In the genomic region with DNA sequence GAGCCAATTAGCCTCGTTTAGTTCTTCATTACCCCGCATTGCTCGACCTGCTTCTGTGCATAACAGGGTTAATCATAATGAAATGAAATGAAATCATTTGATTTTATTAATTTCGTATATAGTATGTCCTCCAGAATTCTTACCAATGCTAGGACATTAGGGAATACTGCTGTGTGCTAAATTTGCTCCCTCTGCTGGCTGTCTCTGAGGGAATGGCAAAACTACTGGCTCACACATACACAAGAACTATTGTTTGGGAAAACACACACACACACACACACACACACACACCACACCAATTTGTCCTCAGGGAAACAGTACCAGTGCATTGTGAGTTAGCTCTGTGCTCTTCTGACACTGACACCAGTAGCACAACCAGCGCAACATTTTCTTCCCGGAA, we compare ENCODE assay signal across 11 cellular contexts.
A peak's percentile ranks its signal among the peaks of the same experiment; 100 is the strongest.
DNase-seq lines count a peak whose midpoint lies in the region; ATAC-seq and TF ChIP-seq lines count a peak whose summit lies in the region.
"Had no signal": no experiment of that assay in that cellular context is flagged by ENCODE, and none has a peak within 500 bp of the region (broad histone marks: within the 10 kb centered on the region; RNA-seq: fewer than 3 reads in every experiment).

No MANE protein-coding gene starts in this region.

- H3K9me3 ChIP-seq in AG04450 (ENCODE audit: control insufficient read depth, insufficient read depth, low read length) = no peaks in the 10 kb centered on the region
- H3K9me3 ChIP-seq: stomach had no signal

- no peak overlapping the region for H3K4me3 ChIP-seq in AG04450 (ENCODE audit: low read depth, low read length)
- H3K4me3 ChIP-seq: stomach had no signal

- H3K27me3 Mint-ChIP-seq in brain = peaks cover 3% of the 10 kb centered on the region

- H3K9me3 Mint-ChIP-seq in brain = peaks cover 0 to 2% (median 0%) of the 10 kb centered on the region in 5 experiments
- H3K9me3 Mint-ChIP-seq: activated CD8-positive, alpha-beta T cell treated with anti-CD3 and anti-CD28 coated beads for 36 hours; IgD-negative memory B cell had no signal

- no peak overlapping the region for H3K4me3 Mint-ChIP-seq in brain
- H3K4me3 Mint-ChIP-seq: activated CD8-positive, alpha-beta T cell treated with anti-CD3 and anti-CD28 coated beads for 36 hours; IgD-negative memory B cell had no signal

- POLR2A ChIA-PET in AG04450 (lab: Yijun Ruan, JAX) = interaction anchor here (1.2 kb wide), 1 partner anchor 9 kb away, joined by 3 read pairs; no protein-coding TSS in a partner anchor

- TF ChIP-seq CTCF in AG04450 (IDR thresholded peaks at IDR 0.05; ENCODE audit: low read depth, low read length) (peak; percentile 67), brain (conservative IDR thresholded peaks at IDR 0.05) (peak; percentile 35 to 41)

- TF ChIP-seq RAD21 in Ishikawa (IDR thresholded peaks at IDR 0.05; ENCODE audit: low read depth) = peak; percentile 45

- H3K27me3 ChIP-seq in AG04450 (ENCODE audit: control insufficient read depth, insufficient read depth, low read length) = no peaks in the 10 kb centered on the region
- H3K27me3 ChIP-seq: stomach had no signal

- H3K27ac ChIP-seq in AG04450 (ENCODE audit: low read depth, low read length) = no peak overlapping the region
- H3K27ac ChIP-seq: stomach had no signal

- ATAC-seq in GM18868 (IDR thresholded peaks at IDR 0.05; ENCODE audit: unreplicated experiment) (no peak), GM18870 (IDR thresholded peaks at IDR 0.05; ENCODE audit: unreplicated experiment) (no peak)
- ATAC-seq: activated CD8-positive, alpha-beta T cell treated with anti-CD3 and anti-CD28 coated beads for 36 hours had no signal

- no peaks in the 10 kb centered on the region for H3K36me3 Mint-ChIP-seq in brain
- H3K36me3 Mint-ChIP-seq: IgD-negative memory B cell had no signal

- no peak for TF ChIP-seq EP300 in Ishikawa (IDR thresholded peaks at IDR 0.05; ENCODE audit: borderline replicate concordance)

- CTCF ChIA-PET in AG04450 (lab: Charles Lee) = interaction anchor here (0.6 to 2.1 kb wide), 10 partner anchors 9 to 715 kb away, joined by 3 to 14 read pairs (median 3); no protein-coding TSS in a partner anchor

- peaks cover 83% of the 10 kb centered on the region for H3K4me1 Mint-ChIP-seq in brain
- H3K4me1 Mint-ChIP-seq: IgD-negative memory B cell had no signal

- DNase-seq in AG04450 (ENCODE audit: low read depth, low spot score) = no peak
- peak; percentile 9 for DNase-seq in kidney glomerular epithelial cell (lab: John Stamatoyannopoulos, UW)
- no peak for DNase-seq in stimulated activated naive CD4-positive, alpha-beta T cell (lab: John Stamatoyannopoulos, UW)
- DNase-seq in NCI-H1092 treated with DMSO at 0.1 percent for 48 hours (lab: John Stamatoyannopoulos, UW) = no peak
- DNase-seq: activated CD8-positive, alpha-beta T cell treated with anti-CD3 and anti-CD28 coated beads for 36 hours; stomach had no signal

- H3K27ac Mint-ChIP-seq in brain = peak overlapping the region in 2 of 5 experiments; percentile 33 to 96
- H3K27ac Mint-ChIP-seq: activated CD8-positive, alpha-beta T cell treated with anti-CD3 and anti-CD28 coated beads for 36 hours; IgD-negative memory B cell had no signal

TF ChIP-seq in Ishikawa, 13 proteins besides CTCF, POLR2A, EP300 and RAD21:
- no peak for TF ChIP-seq CREB1 (IDR thresholded peaks at IDR 0.05; ENCODE audit: low read depth)
- TF ChIP-seq, protein P1, sequence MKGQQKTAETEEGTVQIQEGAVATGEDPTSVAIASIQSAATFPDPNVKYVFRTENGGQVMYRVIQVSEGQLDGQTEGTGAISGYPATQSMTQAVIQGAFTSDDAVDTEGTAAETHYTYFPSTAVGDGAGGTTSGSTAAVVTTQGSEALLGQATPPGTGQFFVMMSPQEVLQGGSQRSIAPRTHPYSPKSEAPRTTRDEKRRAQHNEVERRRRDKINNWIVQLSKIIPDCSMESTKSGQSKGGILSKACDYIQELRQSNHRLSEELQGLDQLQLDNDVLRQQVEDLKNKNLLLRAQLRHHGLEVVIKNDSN (IDR thresholded peaks at IDR 0.05) = no peak
- TF ChIP-seq TEAD4 (IDR thresholded peaks at IDR 0.05) = no peak
- TF ChIP-seq, protein P2, sequence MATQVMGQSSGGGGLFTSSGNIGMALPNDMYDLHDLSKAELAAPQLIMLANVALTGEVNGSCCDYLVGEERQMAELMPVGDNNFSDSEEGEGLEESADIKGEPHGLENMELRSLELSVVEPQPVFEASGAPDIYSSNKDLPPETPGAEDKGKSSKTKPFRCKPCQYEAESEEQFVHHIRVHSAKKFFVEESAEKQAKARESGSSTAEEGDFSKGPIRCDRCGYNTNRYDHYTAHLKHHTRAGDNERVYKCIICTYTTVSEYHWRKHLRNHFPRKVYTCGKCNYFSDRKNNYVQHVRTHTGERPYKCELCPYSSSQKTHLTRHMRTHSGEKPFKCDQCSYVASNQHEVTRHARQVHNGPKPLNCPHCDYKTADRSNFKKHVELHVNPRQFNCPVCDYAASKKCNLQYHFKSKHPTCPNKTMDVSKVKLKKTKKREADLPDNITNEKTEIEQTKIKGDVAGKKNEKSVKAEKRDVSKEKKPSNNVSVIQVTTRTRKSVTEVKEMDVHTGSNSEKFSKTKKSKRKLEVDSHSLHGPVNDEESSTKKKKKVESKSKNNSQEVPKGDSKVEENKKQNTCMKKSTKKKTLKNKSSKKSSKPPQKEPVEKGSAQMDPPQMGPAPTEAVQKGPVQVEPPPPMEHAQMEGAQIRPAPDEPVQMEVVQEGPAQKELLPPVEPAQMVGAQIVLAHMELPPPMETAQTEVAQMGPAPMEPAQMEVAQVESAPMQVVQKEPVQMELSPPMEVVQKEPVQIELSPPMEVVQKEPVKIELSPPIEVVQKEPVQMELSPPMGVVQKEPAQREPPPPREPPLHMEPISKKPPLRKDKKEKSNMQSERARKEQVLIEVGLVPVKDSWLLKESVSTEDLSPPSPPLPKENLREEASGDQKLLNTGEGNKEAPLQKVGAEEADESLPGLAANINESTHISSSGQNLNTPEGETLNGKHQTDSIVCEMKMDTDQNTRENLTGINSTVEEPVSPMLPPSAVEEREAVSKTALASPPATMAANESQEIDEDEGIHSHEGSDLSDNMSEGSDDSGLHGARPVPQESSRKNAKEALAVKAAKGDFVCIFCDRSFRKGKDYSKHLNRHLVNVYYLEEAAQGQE (IDR thresholded peaks at IDR 0.05; ENCODE audit: low read depth) = no peak
- no peak for TF ChIP-seq TCF12 (IDR thresholded peaks at IDR 0.05; ENCODE audit: low read depth)
- no peak for TF ChIP-seq TAF1 (IDR thresholded peaks at IDR 0.05; ENCODE audit: low read depth)
- no peak for TF ChIP-seq ZBTB7A (IDR thresholded peaks at IDR 0.05; ENCODE audit: low read depth)
